Comparison of ENCODE assay signal across 26 cellular contexts in the genomic region with DNA sequence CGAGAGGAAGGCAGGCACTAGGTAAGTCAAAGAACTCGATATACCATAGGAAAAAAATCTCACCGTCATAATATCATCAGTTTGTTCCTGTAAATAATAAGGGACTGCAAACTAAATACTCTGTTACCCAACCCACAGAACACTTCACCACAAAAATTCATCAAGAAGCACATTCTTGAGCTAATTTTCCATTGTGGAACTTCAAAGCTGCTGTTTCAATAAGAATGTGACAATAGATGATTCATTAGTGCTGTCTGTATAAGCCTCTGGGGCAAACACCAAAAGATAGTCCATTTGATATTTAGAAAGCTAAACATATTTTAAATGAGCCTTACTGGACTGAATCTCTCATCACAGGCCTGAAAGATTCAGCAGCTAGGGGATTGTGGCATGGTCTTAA.
"Had no signal": no experiment of that assay in that cellular context is flagged by ENCODE, and none has a peak within 500 bp of the region (broad histone marks: within the 10 kb centered on the region; RNA-seq: fewer than 3 reads in every experiment).

No MANE protein-coding gene starts in this region.

- DNase-seq: activated CD4-positive, alpha-beta memory T cell treated with anti-CD3 and anti-CD28 coated beads for 36 hours; activated CD4-positive, alpha-beta T cell treated with anti-CD3 and anti-CD28 coated beads for 36 hours; activated CD4-positive, alpha-beta T cell treated with anti-CD3 and anti-CD28 coated beads, Interleukin-2, amount 10 ng/mL, durations not matched to agents 24 days and 14 days; activated CD4-positive, CD25-positive, alpha-beta regulatory T cell; activated CD4-positive, CD25-positive, alpha-beta regulatory T cell treated with anti-CD3 and anti-CD28 coated beads, Interleukin-2, amount 50 U/mL, for 72 hours; activated CD8-positive, alpha-beta memory T cell treated with anti-CD3 and anti-CD28 coated beads, Interleukin-2, amount 10 ng/mL, durations not matched to agents 7 days and 5 days; activated CD8-positive, alpha-beta memory T cell treated with anti-CD3 and anti-CD28 coated beads, Interleukin-2, amount 50 U/mL, for 4 hours; activated CD8-positive, alpha-beta T cell treated with anti-CD3 and anti-CD28 coated beads, Interleukin-2, amount 10 ng/mL, durations not matched to agents 7 days and 5 days; activated gamma-delta T cell; activated naive CD4-positive, alpha-beta T cell; activated naive CD4-positive, alpha-beta T cell treated with anti-CD3 and anti-CD28 coated beads, Interleukin-2, amount 50 U/mL, for 16 hours; activated T-cell treated with anti-CD3 and anti-CD28 coated beads, Interleukin-2, amount 50 U/mL, for 1 hour; activated T-cell treated with anti-CD3 and anti-CD28 coated beads, Interleukin-2, amount 50 U/mL, for 48 hours; amniotic stem cell; anterior cingulate cortex; brain microvascular endothelial cell; colonic mucosa; effector CD8-positive, alpha-beta T cell; esophagus squamous epithelium; foreskin melanocyte; SW 1271; T-helper 1 cell; T-helper 17 cell; T1000 had no signal

- H3K9me3 ChIP-seq: colonic mucosa, esophagus squamous epithelium had no signal

- H3K27me3 ChIP-seq: brain microvascular endothelial cell, colonic mucosa, esophagus squamous epithelium had no signal

- H3K27ac ChIP-seq: brain microvascular endothelial cell, colonic mucosa, epithelial cell of prostate, esophagus squamous epithelium, gastroesophageal sphincter had no signal

- H3K4me1 ChIP-seq: colonic mucosa, esophagus squamous epithelium, gastroesophageal sphincter had no signal

- H3K36me3 ChIP-seq: brain microvascular endothelial cell, colonic mucosa, esophagus squamous epithelium, gastroesophageal sphincter had no signal

- H3K4me3 ChIP-seq: colonic mucosa, esophagus squamous epithelium, gastroesophageal sphincter had no signal

- ATAC-seq: activated CD4-positive, alpha-beta T cell treated with anti-CD3 and anti-CD28 coated beads for 36 hours; activated CD8-positive, alpha-beta memory T cell treated with anti-CD3 and anti-CD28 coated beads, Interleukin-2, amount 10 ng/mL, durations not matched to agents 7 days and 5 days; activated CD8-positive, alpha-beta T cell treated with anti-CD3 and anti-CD28 coated beads, Interleukin-2, amount 10 ng/mL, durations not matched to agents 7 days and 5 days; gastroesophageal sphincter; T-helper 17 cell had no signal
